In the genomic region with DNA sequence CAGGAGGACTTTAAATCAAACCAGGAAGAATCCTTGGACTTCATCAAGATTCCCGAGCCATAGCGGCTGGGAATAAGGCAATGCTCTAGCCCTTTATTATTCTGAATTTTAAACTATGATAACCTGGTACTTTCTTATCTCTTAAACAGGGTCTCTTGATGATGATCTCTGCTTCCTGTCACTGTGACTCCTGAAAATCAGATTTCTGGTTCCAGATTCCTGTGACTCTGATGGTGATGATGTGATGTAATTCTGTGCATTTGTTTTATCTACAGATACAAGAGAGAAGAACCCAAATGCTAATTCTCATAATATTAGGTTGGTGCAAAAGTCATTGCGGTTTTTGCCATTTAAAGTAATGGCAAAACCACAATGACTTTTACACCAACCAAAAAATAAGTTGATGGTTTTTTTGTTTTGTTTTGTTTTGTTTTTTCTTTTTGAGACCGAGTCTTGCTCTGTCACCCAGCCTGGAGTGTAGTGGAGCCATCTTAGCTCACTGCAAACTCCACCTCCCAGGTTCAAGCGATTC, we compare ENCODE assay signal across 20 cellular contexts.
DNase-seq lines count a peak whose midpoint lies in the region; ATAC-seq, FAIRE-seq and TF ChIP-seq lines count a peak whose summit lies in the region.
"Had no signal": no experiment of that assay in that cellular context is flagged by ENCODE, and none has a peak within 500 bp of the region (broad histone marks: within the 10 kb centered on the region; RNA-seq: fewer than 3 reads in every experiment).

No MANE protein-coding gene starts in this region.

- H3K9ac ChIP-seq in K562 (ENCODE audit: insufficient read depth in 1 of 2, low read depth in 2 of 2, low read length in 2 of 2) (no peak overlapping the region), mesendoderm (ENCODE audit: low read length) (no peak overlapping the region)
- H3K9ac ChIP-seq: BLaER1 had no signal

- no peak overlapping the region for H3K4ac ChIP-seq in mesendoderm (ENCODE audit: low read depth, low read length)

- in situ Hi-C loops in K562 (cut with MboI), result no loop called here

- H3K4me1 Mint-ChIP-seq in GM23338, result peaks cover 54% of the 10 kb centered on the region
- H3K4me1 Mint-ChIP-seq: CD4-positive, CD25-positive, alpha-beta regulatory T cell had no signal

- H3K9me2 ChIP-seq in GM23338 (ENCODE audit: insufficient read depth), result no peaks in the 10 kb centered on the region; the same call in 1 of the 2 replicates

- no peak overlapping the region for H3K27ac Mint-ChIP-seq in GM23338
- H3K27ac Mint-ChIP-seq: B cell; CD8-positive, alpha-beta T cell had no signal

- H2BK5ac ChIP-seq in mesendoderm (ENCODE audit: low read length), result no peak overlapping the region

- H2BK15ac ChIP-seq in mesendoderm (replicated peaks; ENCODE audit: low read depth), result peak overlapping the region; percentile 62

- no peak overlapping the region for H3K56ac ChIP-seq in mesendoderm (ENCODE audit: low read length)

- TF ChIP-seq CTCF in GM23338 (conservative IDR thresholded peaks at IDR 0.05; ENCODE audit: low read depth in 2 of 2), result no peak
- TF ChIP-seq CTCF in K562 (IDR thresholded peaks at IDR 0.05 in 2 of 3, conservative IDR thresholded peaks at IDR 0.05 in 1 of 3; ENCODE audit: insufficient read depth in 2 of 3, low read depth in 1 of 3, low read length in 3 of 3), result no peak
- TF ChIP-seq CTCF in sigmoid colon (IDR thresholded peaks at IDR 0.05), result no peak

- no peaks in the 10 kb centered on the region for H3K9me3 Mint-ChIP-seq in GM23338
- H3K9me3 Mint-ChIP-seq: CD4-positive, CD25-positive, alpha-beta regulatory T cell; CD8-positive, alpha-beta T cell had no signal

- 36% methylated on average over 5 of the region's 5 CpGs for WGBS in K562 (ENCODE audit: insufficient coverage, low coverage, missing lambda C conversion rate)
- WGBS in mesendoderm (ENCODE audit: extremely low coverage, insufficient coverage, low lambda C conversion rate), result no CpG with 5 or more reads among the region's 5 CpGs
- 94 to 95% methylated on average over 5 of the region's 5 CpGs for WGBS in sigmoid colon, 2 donors

- no peak overlapping the region for H3K4me2 ChIP-seq in GM23338
- no peak overlapping the region for H3K4me2 ChIP-seq in K562 (ENCODE audit: insufficient read depth, low read length)
- H3K4me2 ChIP-seq in mesendoderm (ENCODE audit: low read length), result no peak overlapping the region
- H3K4me2 ChIP-seq: BLaER1 had no signal

- no TSS peak for BruUV-seq in K562 (replicated peaks; lab: Mats Ljungman, UMichigan)

- no peak overlapping the region for H2BK120ac ChIP-seq in mesendoderm (ENCODE audit: low read depth, low read length)

- H3K4me3 Mint-ChIP-seq in GM23338, result no peak overlapping the region
- H3K4me3 Mint-ChIP-seq: B cell; CD4-positive, CD25-positive, alpha-beta regulatory T cell; CD8-positive, alpha-beta T cell had no signal

- no peak overlapping the region for H3K27ac ChIP-seq in GM23338 (ENCODE audit: low read depth)
- no peak overlapping the region for H3K27ac ChIP-seq in K562 (ENCODE audit: extremely low read depth, low read depth, low read length)
- H3K27ac ChIP-seq in mesendoderm (ENCODE audit: low read depth, low read length), result no peak overlapping the region
- H3K27ac ChIP-seq in sigmoid colon, result no peak overlapping the region
- H3K27ac ChIP-seq: BLaER1, C4-2B had no signal

- H3K9me1 ChIP-seq in K562 (ENCODE audit: control insufficient read depth, insufficient read depth, low read length), result no peaks in the 10 kb centered on the region

- H4K5ac ChIP-seq in mesendoderm (ENCODE audit: low read length), result no peak overlapping the region

- H4K20me1 ChIP-seq in GM23338 (replicated peaks; ENCODE audit: insufficient read depth), result no peaks in the 10 kb centered on the region
- H4K20me1 ChIP-seq in K562 (replicated peaks; ENCODE audit: control insufficient read depth, insufficient read depth, low read length), result no peaks in the 10 kb centered on the region
- H4K20me1 ChIP-seq: BLaER1 had no signal

- no peak for TF ChIP-seq RAD21 in K562 (CRISPR knock-in tag; conservative IDR thresholded peaks at IDR 0.05 in 1 of 2, IDR thresholded peaks at IDR 0.05 in 1 of 2)

- H2AK5ac ChIP-seq in mesendoderm (ENCODE audit: low read length), result no peak overlapping the region

- DNase-seq in GM23338 (ENCODE audit: low spot score) (no peak), HEK293T (ENCODE audit: extremely low spot score) (no peak), K562 (ENCODE audit: extremely low read depth in 1 of 4, low spot score in 3 of 4) (no peak), mesendoderm (no peak), sigmoid colon (no peak), Ammon's horn (ENCODE audit: low spot score) (no peak), NCI-H1092 (lab: John Stamatoyannopoulos, UW) (no peak)
- DNase-seq: Caco-2; CD4-positive, CD25-positive, alpha-beta regulatory T cell; CD8-positive, alpha-beta T cell; DMS153; DND-41; H7; HCEC 1CT had no signal

- H3K36me3 ChIP-seq in GM23338 (ENCODE audit: insufficient read depth) (no peaks in the 10 kb centered on the region), K562 (ENCODE audit: control insufficient read depth, insufficient read depth, low read length) (no peaks in the 10 kb centered on the region; the same call in 2 of the 3 replicates), mesendoderm (ENCODE audit: control insufficient read depth, insufficient read depth, low read length) (no peaks in the 10 kb centered on the region), sigmoid colon (no peaks in the 10 kb centered on the region)
- H3K36me3 ChIP-seq: BLaER1 had no signal

- no peaks in the 10 kb centered on the region for H3K27me3 Mint-ChIP-seq in GM23338 (ENCODE audit: insufficient read depth, low read depth, poor library complexity)
- H3K27me3 Mint-ChIP-seq: B cell; CD4-positive, CD25-positive, alpha-beta regulatory T cell had no signal

- CTCF ChIA-PET in HEK293T (lab: Yijun Ruan, JAX) (no interaction called here), K562 (lab: Yijun Ruan, JAX; ENCODE audit: low intra/inter-chr PET ratio) (no interaction called here)

- ATAC-seq in GM23338 (no peak), K562 (no peak)
- ATAC-seq: CD8-positive, alpha-beta T cell had no signal

- TF ChIP-seq EP300 in K562 (IDR thresholded peaks at IDR 0.05; ENCODE audit: low read length) (no peak), sigmoid colon (IDR thresholded peaks at IDR 0.05) (no peak)

- no peaks in the 10 kb centered on the region for H3K36me3 Mint-ChIP-seq in GM23338 (ENCODE audit: low read depth)
- H3K36me3 Mint-ChIP-seq: CD4-positive, CD25-positive, alpha-beta regulatory T cell; CD8-positive, alpha-beta T cell had no signal

- H3K4me3 ChIP-seq in GM23338 (no peak overlapping the region), K562 (no peak overlapping the region), mesendoderm (ENCODE audit: low read length) (no peak overlapping the region), sigmoid colon (no peak overlapping the region)
- H3K4me3 ChIP-seq: BLaER1 had no signal

- no peak overlapping the region for H3K18ac ChIP-seq in mesendoderm (ENCODE audit: low read length)

- TF ChIP-seq POLR2A in K562 (conservative IDR thresholded peaks at IDR 0.05) (no peak), sigmoid colon (IDR thresholded peaks at IDR 0.05) (no peak)

- POLR2A ChIA-PET in HEK293T (lab: Yijun Ruan, JAX), result no interaction called here
- POLR2A ChIA-PET in K562 (lab: Yijun Ruan, JAX), result interaction anchor here (0.6 kb wide), 1 partner anchor 936 kb away, joined by 3 read pairs; no protein-coding TSS in a partner anchor

- H3K9me3 ChIP-seq in K562 (replicated peaks; ENCODE audit: control insufficient read depth, insufficient read depth, low read depth, low read length) (no peaks in the 10 kb centered on the region), sigmoid colon (no peaks in the 10 kb centered on the region)
- H3K9me3 ChIP-seq: BLaER1, Caco-2 had no signal

- 0 out of 2 replicates have a peak, but pooled peaks cover 2% of the 10 kb centered on the region for H3F3A ChIP-seq in GM23338 (replicated peaks; ENCODE audit: low read depth)

- H4K8ac ChIP-seq in mesendoderm (ENCODE audit: low read depth, low read length), result no peak overlapping the region

- H3K79me1 ChIP-seq in mesendoderm (ENCODE audit: low read length), result no peaks in the 10 kb centered on the region

- H2AFZ ChIP-seq in GM23338 (0 out of 2 replicates have a peak overlapping the region, but pooled peaks have one; percentile 6), K562 (ENCODE audit: low read depth, low read length) (no peak overlapping the region)

- intact Hi-C loops in K562 (cut with micrococcal nuclease), result no loop called here
- intact Hi-C loops in sigmoid colon (cut with DNase I), result no loop called here

- H3K4me1 ChIP-seq in GM23338 (ENCODE audit: insufficient read depth) (peaks cover 55% of the 10 kb centered on the region), K562 (replicated peaks in 1 of 2; ENCODE audit: control insufficient read depth in 2 of 2, insufficient read depth in 2 of 2, low read length in 2 of 2) (peaks cover 4 to 59% of the 10 kb centered on the region in 2 experiments; a peak in 3 of 5 replicates), mesendoderm (ENCODE audit: control insufficient read depth, low read depth, low read length) (peaks cover 3% of the 10 kb centered on the region), sigmoid colon (peaks cover 0 to 12% (median 6%) of the 10 kb centered on the region in 4 donors)
- H3K4me1 ChIP-seq: BLaER1, Caco-2 had no signal

- H3K23ac ChIP-seq in mesendoderm (ENCODE audit: low read length), result no peak overlapping the region

- no peak for FAIRE-seq in K562 (lab: Jason Lieb, UNC)
- FAIRE-seq: G401.6, GM12892, H1 had no signal

- H3K27me3 ChIP-seq in GM23338 (ENCODE audit: insufficient read depth), result no peaks in the 10 kb centered on the region
- no peaks in the 10 kb centered on the region for H3K27me3 ChIP-seq in K562 (ENCODE audit: control insufficient read depth in 2 of 2, insufficient read depth in 2 of 2, low read length in 2 of 2)
- no peaks in the 10 kb centered on the region for H3K27me3 ChIP-seq in mesendoderm (ENCODE audit: insufficient read depth, low read length, poor library complexity)
- H3K27me3 ChIP-seq in sigmoid colon, result no peaks in the 10 kb centered on the region
- H3K27me3 ChIP-seq: BLaER1 had no signal

- H3K79me2 ChIP-seq in GM23338 (replicated peaks; ENCODE audit: insufficient read depth) (no peaks in the 10 kb centered on the region), K562 (ENCODE audit: control insufficient read depth, insufficient read depth, low read length) (no peaks in the 10 kb centered on the region), mesendoderm (ENCODE audit: control insufficient read depth, insufficient read depth, low read length) (no peaks in the 10 kb centered on the region)

TF ChIP-seq in HEK293T, 16 proteins besides CTCF, POLR2A, EP300 and RAD21:
- peak; percentile 52; the same call in 1 of the 2 replicates for TF ChIP-seq ELF4 (IDR thresholded peaks at IDR 0.05)
- no peak for TF ChIP-seq HDGF (IDR thresholded peaks at IDR 0.05; ENCODE audit: borderline replicate concordance)

TF ChIP-seq in K562, 482 proteins besides CTCF, POLR2A, EP300 and RAD21 (continues in another document):
- 0 out of 4 replicates have a peak, but pooled peaks of 1 of the 2 experiments have one; percentile 7 for TF ChIP-seq RCOR1 (IDR thresholded peaks at IDR 0.05; ENCODE audit: borderline replicate concordance in 1 of 2, low read depth in 2 of 2, low read length in 2 of 2)
